Comparison of ENCODE assay signal across 19 cellular contexts in genomic region chr17:62140836-62141235, GRCh38.
A peak's percentile ranks its signal among the peaks of the same experiment; 100 is the strongest.
DNase-seq lines count a peak whose midpoint lies in the region; ATAC-seq and TF ChIP-seq lines count a peak whose summit lies in the region.
"Had no signal": no experiment of that assay in that cellular context is flagged by ENCODE, and none has a peak within 500 bp of the region (broad histone marks: within the 10 kb centered on the region; RNA-seq: fewer than 3 reads in every experiment).

No MANE protein-coding gene starts in this region.

- POLR2A ChIA-PET in Caco-2 (lab: Charles Lee), result no interaction called here

- CTCF ChIA-PET in Caco-2 (lab: Charles Lee), result interaction anchor here (1.0 kb wide), 1 partner anchor 31 kb away, joined by 3 read pairs; no protein-coding TSS in a partner anchor

- H3K4me3 Mint-ChIP-seq in Caco-2 (ENCODE audit: unreplicated experiment), result no peak overlapping the region
- H3K4me3 Mint-ChIP-seq: activated CD4-positive, alpha-beta memory T cell treated with anti-CD3 and anti-CD28 coated beads for 36 hours; activated naive CD4-positive, alpha-beta T cell treated with anti-CD3 and anti-CD28 coated beads for 36 hours; brain; dendritic cell treated with granulocyte-macrophage colony-stimulating factor and Interleukin-4, amounts not matched to agents 40 ng/mL and 50 ng/mL, for 4 days had no signal

- no peak for DNase-seq in Caco-2
- DNase-seq in NCI-H510A treated with DMSO at 0.1 percent for 48 hours (lab: John Stamatoyannopoulos, UW), result peak; percentile 28
- DNase-seq in colonic mucosa, result peak; percentile 80
- peak; percentile 24 for DNase-seq in myocyte (ENCODE audit: low read depth)
- no peak for DNase-seq in tibial nerve (ENCODE audit: low spot score in 2 of 2)
- DNase-seq in NCI-H2081 treated with DMSO at 0.1 percent for 48 hours (lab: John Stamatoyannopoulos, UW), result no peak
- no peak for DNase-seq in COR-L47 (lab: John Stamatoyannopoulos, UW)
- DNase-seq: activated CD4-positive, alpha-beta memory T cell treated with anti-CD3 and anti-CD28 coated beads for 36 hours; activated naive CD4-positive, alpha-beta T cell treated with anti-CD3 and anti-CD28 coated beads for 36 hours; activated T-cell treated with anti-CD3 and anti-CD28 coated beads, Interleukin-2, amount 50 U/mL, for 1 hour; mammary epithelial cell; NCI-H187 treated with DMSO at 0.1 percent for 48 hours; NCI-H526; stimulated activated naive CD4-positive, alpha-beta T cell; WERI-Rb-1 had no signal

- TF ChIP-seq POLR2A in tibial nerve (IDR thresholded peaks at IDR 0.05), result no peak

- 91 to 93% methylated on average over 14 of the region's 14 CpGs for WGBS in tibial nerve, 2 donors

- no peaks in the 10 kb centered on the region for H3K27me3 Mint-ChIP-seq in Caco-2 (ENCODE audit: insufficient read depth, unreplicated experiment)

- no peak overlapping the region for H3K4me3 ChIP-seq in Caco-2 (ENCODE audit: low read depth, low read length)
- no peak overlapping the region for H3K4me3 ChIP-seq in colonic mucosa
- no peak overlapping the region for H3K4me3 ChIP-seq in tibial nerve

- ATAC-seq in HG03432 (IDR thresholded peaks at IDR 0.05; ENCODE audit: unreplicated experiment), result no peak
- ATAC-seq: Panc1 had no signal

- H3K36me3 ChIP-seq in Caco-2 (ENCODE audit: control insufficient read depth, insufficient read depth, low read length) (no peaks in the 10 kb centered on the region), colonic mucosa (no peaks in the 10 kb centered on the region), tibial nerve (no peaks in the 10 kb centered on the region)
- H3K36me3 ChIP-seq: WERI-Rb-1 had no signal

- TF ChIP-seq CTCF in Caco-2 (IDR thresholded peaks at IDR 0.05; ENCODE audit: insufficient read depth in 1 of 2, low read depth in 1 of 2, low read length in 1 of 2, severe bottlenecking in 1 of 2, unreplicated experiment in 1 of 2), result no peak
- TF ChIP-seq CTCF in colonic mucosa (IDR thresholded peaks at IDR 0.05), result no peak
- no peak for TF ChIP-seq CTCF in tibial nerve (IDR thresholded peaks at IDR 0.05)

- H3K9me3 ChIP-seq in Caco-2 (peaks cover 3% of the 10 kb centered on the region), colonic mucosa (no peaks in the 10 kb centered on the region), tibial nerve (peaks cover 0 to 4% (median 0%) of the 10 kb centered on the region in 4 donors)

- no peak for TF ChIP-seq EP300 in tibial nerve (IDR thresholded peaks at IDR 0.05)

- peaks cover 18% of the 10 kb centered on the region for H3K4me1 Mint-ChIP-seq in Caco-2 (ENCODE audit: low read depth, unreplicated experiment)

- H3K27me3 ChIP-seq in Caco-2 (replicated peaks; ENCODE audit: control insufficient read depth, insufficient read depth, low read length) (no peaks in the 10 kb centered on the region), colonic mucosa (no peaks in the 10 kb centered on the region), tibial nerve (peaks cover 0 to 18% of the 10 kb centered on the region in 2 donors)

- H3K27ac ChIP-seq in colonic mucosa (no peak overlapping the region), tibial nerve (no peak overlapping the region)
- H3K27ac ChIP-seq: WERI-Rb-1 had no signal

- peaks cover 29% of the 10 kb centered on the region for H3K9me3 Mint-ChIP-seq in Caco-2 (ENCODE audit: unreplicated experiment)
- H3K9me3 Mint-ChIP-seq: activated CD4-positive, alpha-beta memory T cell treated with anti-CD3 and anti-CD28 coated beads for 36 hours; activated naive CD4-positive, alpha-beta T cell treated with anti-CD3 and anti-CD28 coated beads for 36 hours; dendritic cell treated with granulocyte-macrophage colony-stimulating factor and Interleukin-4, amounts not matched to agents 40 ng/mL and 50 ng/mL, for 4 days had no signal

- BruUV-seq in Caco-2 (replicated peaks; lab: Mats Ljungman, UMichigan), result no TSS peak

- H3K4me1 ChIP-seq in Caco-2, result peaks cover 24% of the 10 kb centered on the region
- H3K4me1 ChIP-seq in colonic mucosa, result no peaks in the 10 kb centered on the region
- H3K4me1 ChIP-seq in tibial nerve, result peaks cover 0 to 10% (median 0%) of the 10 kb centered on the region in 4 donors

- intact Hi-C loops in Caco-2 (cut with micrococcal nuclease; ENCODE audit: unreplicated experiment), result no loop called here
- intact Hi-C loops in colonic mucosa (cut with DNase I), result no loop called here

- H3K36me3 Mint-ChIP-seq in Caco-2 (ENCODE audit: insufficient read depth, unreplicated experiment), result peaks cover 5% of the 10 kb centered on the region
- H3K36me3 Mint-ChIP-seq: activated CD4-positive, alpha-beta memory T cell treated with anti-CD3 and anti-CD28 coated beads for 36 hours; brain had no signal

- H3K27ac Mint-ChIP-seq in Caco-2 (ENCODE audit: unreplicated experiment), result peak overlapping the region; percentile 4
- H3K27ac Mint-ChIP-seq: activated CD4-positive, alpha-beta memory T cell treated with anti-CD3 and anti-CD28 coated beads for 36 hours; activated naive CD4-positive, alpha-beta T cell treated with anti-CD3 and anti-CD28 coated beads for 36 hours; brain; dendritic cell treated with granulocyte-macrophage colony-stimulating factor and Interleukin-4, amounts not matched to agents 40 ng/mL and 50 ng/mL, for 4 days had no signal

- H3K9ac ChIP-seq in colonic mucosa (ENCODE audit: low read depth in 2 of 2, low read length in 2 of 2), result no peak overlapping the region

Comparison
In these comparisons a context has a peak if more than half of its experiments do, and no peak if none do; other contexts are left out.
1. DNase-seq: peak in NCI-H510A treated with DMSO at 0.1 percent for 48 hours (single experiment), colonic mucosa (single experiment) and myocyte (single experiment); none in Caco-2 (0 of 2), tibial nerve (0 of 2), NCI-H2081 treated with DMSO at 0.1 percent for 48 hours (single experiment) and COR-L47 (single experiment).